Comparison of ENCODE assay signal across 1 cellular context in genomic region chr19:49805822-49806612, GRCh38.
TF ChIP-seq lines count a peak whose summit lies in the region.

No MANE protein-coding gene starts in this region.

TF ChIP-seq in GM23338, 12 proteins besides CTCF, POLR2A, EP300 and RAD21:
- no peak for TF ChIP-seq JUNB (IDR thresholded peaks at IDR 0.05; ENCODE audit: unreplicated experiment)
- no peak for TF ChIP-seq ETS1 (IDR thresholded peaks at IDR 0.05)
- no peak for TF ChIP-seq REST (IDR thresholded peaks at IDR 0.05; ENCODE audit: unreplicated experiment)
- TF ChIP-seq CREB1 (CRISPR knock-in tag; IDR thresholded peaks at IDR 0.05; ENCODE audit: low read depth): no peak
- no peak for TF ChIP-seq ZNF331 (CRISPR knock-in tag; IDR thresholded peaks at IDR 0.05; ENCODE audit: low read depth)
- no peak for TF ChIP-seq ZNF462 (CRISPR knock-in tag; IDR thresholded peaks at IDR 0.05)
- TF ChIP-seq EZH2phosphoT487 (IDR thresholded peaks at IDR 0.05; ENCODE audit: unreplicated experiment): no peak
